Comparison of ENCODE assay signal across 14 cellular contexts in genomic region chr7:2511769-2512168, GRCh38. TPM values are rescaled to one million over a fixed set of nuclear protein-coding genes. Genes with fewer than 3 reads are reported as not detected.
DNase-seq lines count a peak whose midpoint lies in the region; ATAC-seq, FAIRE-seq and TF ChIP-seq lines count a peak whose summit lies in the region.
"Had no signal": no experiment of that assay in that cellular context is flagged by ENCODE, and none has a peak within 500 bp of the region (broad histone marks: within the 10 kb centered on the region; RNA-seq: fewer than 3 reads in every experiment).

No MANE protein-coding gene starts in this region.

- H3K27ac ChIP-seq in small intestine (ENCODE audit: low read depth in 1 of 2, low read length in 1 of 2) (peak overlapping the region in 1 of 2 donors; percentile 51), kidney (ENCODE audit: low read depth in 2 of 2, low read length in 2 of 2) (peak overlapping the region in 1 of 2 donors; percentile 47)
- H3K27ac ChIP-seq: SK-N-MC had no signal

- peaks cover 47% of the 10 kb centered on the region for H3K4me1 Mint-ChIP-seq in activated naive CD8-positive, alpha-beta T cell treated with anti-CD3 and anti-CD28 coated beads for 36 hours
- H3K4me1 Mint-ChIP-seq in memory B cell, result peaks cover 43% of the 10 kb centered on the region

- ATAC-seq in left ventricle myocardium superior (peak; percentile 1), left cardiac atrium (no peak), memory B cell (ENCODE audit: low read depth) (no peak), HG03175 (IDR thresholded peaks at IDR 0.05; ENCODE audit: unreplicated experiment) (no peak)
- ATAC-seq: HCT116 had no signal

- H3K4me3 Mint-ChIP-seq in activated naive CD8-positive, alpha-beta T cell treated with anti-CD3 and anti-CD28 coated beads for 36 hours, result peak overlapping the region; percentile 56
- peak overlapping the region; percentile 90 for H3K4me3 Mint-ChIP-seq in memory B cell

- WGBS in small intestine, 3 donors, result 28 to 37% (median 37%) methylated on average over 18 of the region's 18 CpGs

- H3K9me3 Mint-ChIP-seq in activated naive CD8-positive, alpha-beta T cell treated with anti-CD3 and anti-CD28 coated beads for 36 hours, result no peaks in the 10 kb centered on the region
- no peaks in the 10 kb centered on the region for H3K9me3 Mint-ChIP-seq in memory B cell

- no peaks in the 10 kb centered on the region for H3K9me3 ChIP-seq in small intestine (ENCODE audit: control insufficient read depth, low read depth)
- no peaks in the 10 kb centered on the region for H3K9me3 ChIP-seq in kidney (ENCODE audit: control insufficient read depth in 1 of 2, low read length in 2 of 2)

- peaks cover 3 to 11% of the 10 kb centered on the region in 2 donors for H3K4me1 ChIP-seq in small intestine (ENCODE audit: control insufficient read depth in 2 of 2, insufficient read depth in 1 of 2, low read depth in 1 of 2, low read length in 1 of 2)
- peaks cover 5 to 26% of the 10 kb centered on the region in 2 donors for H3K4me1 ChIP-seq in kidney (ENCODE audit: control insufficient read depth in 1 of 2, insufficient read depth in 1 of 2, low read depth in 1 of 2, low read length in 2 of 2)

- DNase-seq in left ventricle myocardium superior (no peak), left cardiac atrium (no peak), memory B cell (ENCODE audit: low spot score in 2 of 2) (no peak), small intestine (no peak), kidney (no peak), NCI-H1048 (lab: John Stamatoyannopoulos, UW) (no peak)
- no peak for DNase-seq in activated naive CD8-positive, alpha-beta T cell treated with anti-CD3 and anti-CD28 coated beads for 36 hours
- DNase-seq: retina had no signal

- peak overlapping the region; percentile 88 for H3K27ac Mint-ChIP-seq in activated naive CD8-positive, alpha-beta T cell treated with anti-CD3 and anti-CD28 coated beads for 36 hours
- peak overlapping the region; percentile 99 for H3K27ac Mint-ChIP-seq in memory B cell

- H3K9ac ChIP-seq in kidney (ENCODE audit: low read length in 2 of 2), result no peak overlapping the region

- FAIRE-seq in small intestine (lab: Jason Lieb, UNC) (no peak), kidney (lab: Jason Lieb, UNC) (no peak)
- FAIRE-seq: frontal cortex had no signal

- H3K27me3 ChIP-seq in small intestine (ENCODE audit: control insufficient read depth in 2 of 2, insufficient read depth in 2 of 2, low read length in 2 of 2), result no peaks in the 10 kb centered on the region

- H3K27me3 Mint-ChIP-seq in activated naive CD8-positive, alpha-beta T cell treated with anti-CD3 and anti-CD28 coated beads for 36 hours, result no peaks in the 10 kb centered on the region
- H3K27me3 Mint-ChIP-seq in memory B cell, result no peaks in the 10 kb centered on the region

- intact Hi-C loops in left ventricle myocardium superior (cut with micrococcal nuclease), result no loop called here
- intact Hi-C loops in left cardiac atrium (cut with DNase I), result no loop called here
- intact Hi-C loops in kidney (cut with DNase I), result no loop called here

- TF ChIP-seq CTCF in kidney (IDR thresholded peaks at IDR 0.05; ENCODE audit: borderline replicate concordance, extremely low read depth, insufficient read depth), result no peak

- no peaks in the 10 kb centered on the region for H3K36me3 Mint-ChIP-seq in activated naive CD8-positive, alpha-beta T cell treated with anti-CD3 and anti-CD28 coated beads for 36 hours
- H3K36me3 Mint-ChIP-seq in memory B cell, result no peaks in the 10 kb centered on the region

- H3K4me3 ChIP-seq in small intestine (ENCODE audit: low read depth in 1 of 2, low read length in 2 of 2), result no peak overlapping the region
- H3K4me3 ChIP-seq in kidney (ENCODE audit: low read length in 2 of 2), result no peak overlapping the region
- H3K4me3 ChIP-seq: SK-N-MC had no signal

- H3K36me3 ChIP-seq in small intestine (ENCODE audit: control insufficient read depth in 2 of 2, insufficient read depth in 2 of 2, low read length in 2 of 2) (no peaks in the 10 kb centered on the region), kidney (ENCODE audit: control insufficient read depth in 1 of 2, insufficient read depth in 2 of 2, low read length in 2 of 2) (no peaks in the 10 kb centered on the region)

RNA-seq across cellular contexts. Expression of gene LFNG, which starts 7.8 kb away (rescaled TPM):
- total RNA-seq in left ventricle myocardium superior (6.4 TPM), left cardiac atrium (1 to 10 TPM; 8.7 to 9.2 TPM), kidney (18.4 TPM)
- 10 to 100 TPM; 21.0 to 25.8 TPM for total RNA-seq in activated naive CD8-positive, alpha-beta T cell treated with anti-CD3 and anti-CD28 coated beads for 36 hours
- polyA plus RNA-seq in small intestine (10 to 100 TPM; 10.5 to 39.3 (median 15.4) TPM), kidney (ENCODE audit: insufficient read depth, low read depth, low replicate concordance) (5.0 TPM)

RNA-seq across cellular contexts. Expression of gene GRIFIN, which starts 35.6 kb away (rescaled TPM):
- total RNA-seq in left ventricle myocardium superior, result not detected
- total RNA-seq in left cardiac atrium, result not detected
- total RNA-seq in activated naive CD8-positive, alpha-beta T cell treated with anti-CD3 and anti-CD28 coated beads for 36 hours, result not detected
- polyA plus RNA-seq in small intestine, result not detected
- not detected for total RNA-seq in kidney
- polyA plus RNA-seq in kidney (ENCODE audit: insufficient read depth, low read depth, low replicate concordance), result not detected
- total RNA-seq: frontal cortex, LHCN-M2, lung microvascular endothelial cell had no signal

RNA-seq across cellular contexts. Expression of gene BRAT1, which starts 43.6 kb away (rescaled TPM):
- total RNA-seq in left ventricle myocardium superior (16.5 TPM), left cardiac atrium (10 to 100 TPM; 14.6 to 17.6 TPM), kidney (23.7 TPM)
- 10 to 100 TPM; 36.4 to 37.8 TPM for total RNA-seq in activated naive CD8-positive, alpha-beta T cell treated with anti-CD3 and anti-CD28 coated beads for 36 hours
- polyA plus RNA-seq in small intestine (10 to 100 TPM; 25.6 to 40.3 (median 30.8) TPM), kidney (ENCODE audit: insufficient read depth, low read depth, low replicate concordance) (18.7 TPM)

RNA-seq across cellular contexts. Expression of gene IQCE, which starts 47.0 kb away (rescaled TPM):
- total RNA-seq in left ventricle myocardium superior, result 11.9 TPM
- 10 to 100 TPM; 11.5 to 12.0 TPM for total RNA-seq in left cardiac atrium
- 1 to 10 TPM; 5.4 to 6.1 TPM for total RNA-seq in activated naive CD8-positive, alpha-beta T cell treated with anti-CD3 and anti-CD28 coated beads for 36 hours
- 10 to 100 TPM; 11.1 to 20.8 (median 19.9) TPM for polyA plus RNA-seq in small intestine
- total RNA-seq in kidney, result 27.8 TPM
- 6.1 TPM for polyA plus RNA-seq in kidney (ENCODE audit: insufficient read depth, low read depth, low replicate concordance)
